18 cellular contexts compared by ENCODE assay signal in the genomic region with DNA sequence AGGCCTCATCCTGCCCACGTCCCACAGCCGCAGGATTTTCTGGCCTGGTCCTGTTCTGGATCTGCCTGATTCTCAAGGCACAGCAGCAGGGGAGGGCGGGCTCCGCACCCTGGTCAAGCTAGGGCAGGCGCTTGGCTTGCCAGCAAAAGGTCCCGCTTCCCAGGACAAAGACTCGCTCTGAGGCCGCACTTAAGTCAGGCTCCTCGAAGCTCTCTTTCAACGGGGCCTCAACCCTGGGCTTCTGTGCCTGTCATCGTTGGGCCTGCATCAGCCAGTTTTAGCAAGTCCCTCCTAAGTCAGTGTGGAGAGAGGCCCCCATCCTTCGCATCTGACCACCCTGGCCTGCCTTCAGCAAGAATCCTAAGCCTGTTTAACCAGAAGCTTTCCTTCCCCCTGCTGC.
DNase-seq lines count a peak whose midpoint lies in the region; FAIRE-seq and TF ChIP-seq lines count a peak whose summit lies in the region.
"Had no signal": no experiment of that assay in that cellular context is flagged by ENCODE, and none has a peak within 500 bp of the region (broad histone marks: within the 10 kb centered on the region; RNA-seq: fewer than 3 reads in every experiment).

No MANE protein-coding gene starts in this region.

- H3K23me2 ChIP-seq in H1 (ENCODE audit: low read depth, low read length), result no peaks in the 10 kb centered on the region

- no peak overlapping the region for H3K4me2 ChIP-seq in H1 (ENCODE audit: insufficient read depth in 1 of 2, low read depth in 2 of 2, low read length in 2 of 2)
- no peak overlapping the region for H3K4me2 ChIP-seq in mesendoderm (ENCODE audit: low read length)
- H3K4me2 ChIP-seq in neuronal stem cell (ENCODE audit: insufficient read depth, low read length, poor library complexity, severe bottlenecking), result no peak overlapping the region
- H3K4me2 ChIP-seq: A549 had no signal

- H3K36me3 ChIP-seq in H1 (ENCODE audit: control insufficient read depth in 2 of 4, insufficient read depth in 4 of 4, low read length in 3 of 4) (no peaks in the 10 kb centered on the region), mesendoderm (ENCODE audit: control insufficient read depth, insufficient read depth, low read length) (no peaks in the 10 kb centered on the region), neuronal stem cell (replicated peaks in 1 of 2; ENCODE audit: control insufficient read depth in 2 of 2, insufficient read depth in 2 of 2, low read length in 2 of 2) (no peaks in the 10 kb centered on the region)
- H3K36me3 ChIP-seq: BE2C had no signal

- H3K4ac ChIP-seq in H1 (replicated peaks; ENCODE audit: insufficient read length, low read depth, low read length) (no peak overlapping the region), mesendoderm (ENCODE audit: low read depth, low read length) (no peak overlapping the region), neuronal stem cell (ENCODE audit: low read length) (no peak overlapping the region)

- DNase-seq in H1 (ENCODE audit: low read depth in 1 of 2, low spot score in 2 of 2), result no peak
- peak; percentile 4 for DNase-seq in mesendoderm
- no peak for DNase-seq in neuronal stem cell (ENCODE audit: low spot score)
- DNase-seq in mucosa of gallbladder (ENCODE audit: low spot score), result no peak
- no peak for DNase-seq in activated CD4-positive, alpha-beta T cell treated with anti-CD3 and anti-CD28 coated beads, Interleukin-2, amount 10 ng/mL, durations not matched to agents 24 days and 14 days
- DNase-seq in progenitor cell of endocrine pancreas (ENCODE audit: low spot score, unreplicated experiment), result no peak
- DNase-seq: BE2C; CD4-positive, alpha-beta memory T cell; DMS153; DMS79 treated with DMSO at 0.1 percent for 48 hours; EL had no signal

- no peak overlapping the region for H3K56ac ChIP-seq in H1 (replicated peaks; ENCODE audit: insufficient read length, low read depth, low read length)
- H3K56ac ChIP-seq in mesendoderm (ENCODE audit: low read length), result no peak overlapping the region

- H3K4me1 ChIP-seq in H1 (replicated peaks in 1 of 4; ENCODE audit: control insufficient read depth in 3 of 4, insufficient read depth in 4 of 4, low read length in 3 of 4), result peaks cover 0 to 2% (median 0%) of the 10 kb centered on the region in 4 experiments; a peak in 2 of 7 replicates
- H3K4me1 ChIP-seq in mesendoderm (ENCODE audit: control insufficient read depth, low read depth, low read length), result no peaks in the 10 kb centered on the region
- H3K4me1 ChIP-seq in neuronal stem cell (ENCODE audit: control insufficient read depth in 2 of 2, insufficient read depth in 1 of 2, low read depth in 1 of 2, low read length in 2 of 2), result peaks cover 0 to 4% of the 10 kb centered on the region in 2 donors
- H3K4me1 ChIP-seq: A549, BE2C had no signal

- H2BK12ac ChIP-seq in H1 (ENCODE audit: low read depth, low read length) (no peak overlapping the region), neuronal stem cell (ENCODE audit: low read length) (no peak overlapping the region)

- H2AFZ ChIP-seq in H1 (ENCODE audit: low read length), result peak overlapping the region; percentile 62; the same call in 1 of the 2 replicates
- H2AFZ ChIP-seq in neuronal stem cell (ENCODE audit: low read length), result peak overlapping the region; percentile 59

- H3K23ac ChIP-seq in H1 (ENCODE audit: insufficient read length), result no peak overlapping the region
- no peak overlapping the region for H3K23ac ChIP-seq in mesendoderm (ENCODE audit: low read length)
- no peak overlapping the region for H3K23ac ChIP-seq in neuronal stem cell (ENCODE audit: low read depth, low read length, poor library complexity)

- peaks cover 11% of the 10 kb centered on the region for H3K4me1 Mint-ChIP-seq in activated CD4-positive, alpha-beta T cell treated with anti-CD3 and anti-CD28 coated beads, Interleukin-2, amount 10 ng/mL, durations not matched to agents 24 days and 14 days
- H3K4me1 Mint-ChIP-seq in progenitor cell of endocrine pancreas (ENCODE audit: low read depth), result no peaks in the 10 kb centered on the region

- TF ChIP-seq POLR2A in H1 (IDR thresholded peaks at IDR 0.05; ENCODE audit: control extremely low read depth in 1 of 2, low read depth in 2 of 2, low read length in 2 of 2), result no peak

- intact Hi-C loops in activated CD4-positive, alpha-beta T cell treated with anti-CD3 and anti-CD28 coated beads, Interleukin-2, amount 10 ng/mL, durations not matched to agents 24 days and 14 days (cut with micrococcal nuclease), result no loop called here

- no peak for TF ChIP-seq EP300 in H1 (IDR thresholded peaks at IDR 0.05; ENCODE audit: borderline replicate concordance in 1 of 2, low read depth in 2 of 2, low read length in 2 of 2)

- CTCF ChIA-PET in H1 (lab: Charles Lee; ENCODE audit: partially characterized antibody), result interaction anchor here (0.7 to 4.9 kb wide), 7 partner anchors 14 to 453 kb away, joined by 3 to 46 read pairs (median 4); a partner anchor contains a TSS

- peaks cover 2% of the 10 kb centered on the region for H3K27me3 Mint-ChIP-seq in activated CD4-positive, alpha-beta T cell treated with anti-CD3 and anti-CD28 coated beads, Interleukin-2, amount 10 ng/mL, durations not matched to agents 24 days and 14 days
- H3K27me3 Mint-ChIP-seq in progenitor cell of endocrine pancreas, result peaks cover 2% of the 10 kb centered on the region
- H3K27me3 Mint-ChIP-seq: CD4-positive, alpha-beta memory T cell had no signal

- no peaks in the 10 kb centered on the region for H3K79me2 ChIP-seq in H1 (ENCODE audit: control insufficient read depth in 1 of 2, insufficient read depth in 2 of 2, low read length in 2 of 2)
- H3K79me2 ChIP-seq in mesendoderm (ENCODE audit: control insufficient read depth, insufficient read depth, low read length), result no peaks in the 10 kb centered on the region

- H3K36me3 Mint-ChIP-seq in activated CD4-positive, alpha-beta T cell treated with anti-CD3 and anti-CD28 coated beads, Interleukin-2, amount 10 ng/mL, durations not matched to agents 24 days and 14 days (ENCODE audit: low read depth), result no peaks in the 10 kb centered on the region
- no peaks in the 10 kb centered on the region for H3K36me3 Mint-ChIP-seq in progenitor cell of endocrine pancreas (ENCODE audit: insufficient read depth)

- H2BK120ac ChIP-seq in H1 (replicated peaks; ENCODE audit: low read depth, low read length) (no peak overlapping the region), mesendoderm (ENCODE audit: low read depth, low read length) (no peak overlapping the region), neuronal stem cell (ENCODE audit: low read depth, low read length) (no peak overlapping the region)

- no peaks in the 10 kb centered on the region for H3K79me1 ChIP-seq in H1 (ENCODE audit: low read depth, low read length)
- no peaks in the 10 kb centered on the region for H3K79me1 ChIP-seq in mesendoderm (ENCODE audit: low read length)
- H3K79me1 ChIP-seq in neuronal stem cell (ENCODE audit: low read depth, low read length), result no peaks in the 10 kb centered on the region

- no peak overlapping the region for H3K4me3 ChIP-seq in H1 (ENCODE audit: extremely low read depth in 1 of 4, insufficient read depth in 2 of 4, low read depth in 3 of 4, low read length in 4 of 4)
- H3K4me3 ChIP-seq in mesendoderm (ENCODE audit: low read length), result no peak overlapping the region
- no peak overlapping the region for H3K4me3 ChIP-seq in neuronal stem cell (ENCODE audit: low read length in 2 of 2)
- H3K4me3 ChIP-seq: A549 had no signal

- H3K9ac ChIP-seq in H1 (replicated peaks in 1 of 4; ENCODE audit: extremely low read depth in 1 of 4, low read depth in 3 of 4, low read length in 3 of 4), result no peak overlapping the region; a peak in 1 of 7 replicates
- no peak overlapping the region for H3K9ac ChIP-seq in mesendoderm (ENCODE audit: low read length)
- no peak overlapping the region for H3K9ac ChIP-seq in neuronal stem cell (ENCODE audit: low read depth, low read length, poor library complexity)

- no peak overlapping the region for H4K91ac ChIP-seq in H1 (replicated peaks; ENCODE audit: insufficient read length, low read length)
- no peak overlapping the region for H4K91ac ChIP-seq in neuronal stem cell (ENCODE audit: low read depth, low read length, poor library complexity)

- no peak overlapping the region for H3K27ac Mint-ChIP-seq in activated CD4-positive, alpha-beta T cell treated with anti-CD3 and anti-CD28 coated beads, Interleukin-2, amount 10 ng/mL, durations not matched to agents 24 days and 14 days
- no peak overlapping the region for H3K27ac Mint-ChIP-seq in progenitor cell of endocrine pancreas
- H3K27ac Mint-ChIP-seq: CD4-positive, alpha-beta memory T cell had no signal

- no peak for TF ChIP-seq CTCF in H1 (IDR thresholded peaks at IDR 0.05; ENCODE audit: control extremely low read depth in 1 of 3, insufficient read depth in 1 of 3, low read depth in 1 of 3, low read length in 3 of 3)
- no peak for TF ChIP-seq CTCF in progenitor cell of endocrine pancreas (IDR thresholded peaks at IDR 0.05; ENCODE audit: unreplicated experiment)

- peak overlapping the region; percentile 48; the same call in 1 of the 2 replicates for H3K18ac ChIP-seq in H1 (ENCODE audit: extremely low read depth, low read length)
- no peak overlapping the region for H3K18ac ChIP-seq in mesendoderm (ENCODE audit: low read length)
- H3K18ac ChIP-seq in neuronal stem cell (ENCODE audit: low read length), result peak overlapping the region; percentile 62

- H2AK5ac ChIP-seq in H1 (ENCODE audit: low read depth, low read length), result no peak overlapping the region
- no peak overlapping the region for H2AK5ac ChIP-seq in mesendoderm (ENCODE audit: low read length)
- no peak overlapping the region for H2AK5ac ChIP-seq in neuronal stem cell (ENCODE audit: low read depth, low read length)

- H2BK15ac ChIP-seq in H1 (ENCODE audit: low read length), result no peak overlapping the region
- no peak overlapping the region for H2BK15ac ChIP-seq in mesendoderm (replicated peaks; ENCODE audit: low read depth)
- H2BK15ac ChIP-seq in neuronal stem cell (ENCODE audit: low read length), result no peak overlapping the region

- no peaks in the 10 kb centered on the region for H4K20me1 ChIP-seq in H1 (replicated peaks in 1 of 2; ENCODE audit: control insufficient read depth in 1 of 2, insufficient read depth in 2 of 2, low read length in 2 of 2)

- H4K5ac ChIP-seq in H1 (ENCODE audit: insufficient read length, low read depth, low read length) (no peak overlapping the region), mesendoderm (ENCODE audit: low read length) (no peak overlapping the region)

- POLR2A ChIA-PET in H1 (lab: Charles Lee; ENCODE audit: partially characterized antibody), result no interaction called here

- no peak for FAIRE-seq in H1 (lab: Jason Lieb, UNC)
- FAIRE-seq: A549, G401.6, GM12891, H54, HepG2, HTR-8/SVneo had no signal

- no peak overlapping the region for H3K27ac ChIP-seq in H1 (ENCODE audit: low read depth, low read length)
- no peak overlapping the region for H3K27ac ChIP-seq in mesendoderm (ENCODE audit: low read depth, low read length)
- H3K27ac ChIP-seq in neuronal stem cell (replicated peaks; ENCODE audit: low read length), result no peak overlapping the region
- H3K27ac ChIP-seq: A549, C4-2B had no signal

- no peak overlapping the region for H2BK5ac ChIP-seq in H1 (ENCODE audit: low read depth, low read length)
- H2BK5ac ChIP-seq in mesendoderm (ENCODE audit: low read length), result no peak overlapping the region
- no peak overlapping the region for H2BK5ac ChIP-seq in neuronal stem cell (ENCODE audit: low read length)

- H4K8ac ChIP-seq in H1 (ENCODE audit: extremely low read depth, insufficient read depth, low read length) (no peak overlapping the region), mesendoderm (ENCODE audit: low read depth, low read length) (no peak overlapping the region), neuronal stem cell (ENCODE audit: low read depth, low read length) (no peak overlapping the region)

- WGBS in H1 (ENCODE audit: extremely low coverage in 1 of 2, insufficient coverage in 1 of 2, insufficient read length in 1 of 2, insufficient replicate concordance in 2 of 2, low coverage in 1 of 2, low lambda C conversion rate in 2 of 2, missing lambda C conversion rate in 1 of 2), 2 experiments, result 83% methylated on average over 12 of the region's 12 CpGs; no CpG with 5 or more reads in 1 of the 2 experiments
- WGBS in mesendoderm (ENCODE audit: extremely low coverage, insufficient coverage, low lambda C conversion rate), result no CpG with 5 or more reads among the region's 12 CpGs
- WGBS in neuronal stem cell (ENCODE audit: extremely low coverage in 2 of 2, insufficient read length in 2 of 2, insufficient replicate concordance in 1 of 2), 2 donors, result no CpG with 5 or more reads among the region's 12 CpGs

- H3K14ac ChIP-seq in H1 (ENCODE audit: insufficient read length), result no peak overlapping the region
- H3K14ac ChIP-seq in neuronal stem cell (ENCODE audit: low read length), result no peak overlapping the region

- H3K27me3 ChIP-seq in H1 (replicated peaks in 1 of 4; ENCODE audit: control insufficient read depth in 3 of 4, extremely low read depth in 1 of 4, insufficient read depth in 3 of 4, low read length in 3 of 4) (no peaks in the 10 kb centered on the region), mesendoderm (ENCODE audit: insufficient read depth, low read length, poor library complexity) (no peaks in the 10 kb centered on the region), neuronal stem cell (ENCODE audit: control insufficient read depth in 3 of 3, insufficient read depth in 3 of 3, low read depth in 1 of 3, low read length in 3 of 3) (no peaks in the 10 kb centered on the region)
- H3K27me3 ChIP-seq: BE2C had no signal

- H3K4me3 Mint-ChIP-seq in activated CD4-positive, alpha-beta T cell treated with anti-CD3 and anti-CD28 coated beads, Interleukin-2, amount 10 ng/mL, durations not matched to agents 24 days and 14 days, result no peak overlapping the region
- no peak overlapping the region for H3K4me3 Mint-ChIP-seq in progenitor cell of endocrine pancreas (ENCODE audit: low read depth)
- H3K4me3 Mint-ChIP-seq: CD4-positive, alpha-beta memory T cell had no signal

- no peak overlapping the region for H2BK20ac ChIP-seq in H1 (ENCODE audit: low read length)

- H3K9me3 ChIP-seq in H1 (ENCODE audit: insufficient read depth in 2 of 2, low read depth in 1 of 2, low read length in 1 of 2) (0 out of 4 replicates have a peak, but pooled peaks cover 0 to 4% of the 10 kb centered on the region in 2 experiments), neuronal stem cell (replicated peaks in 1 of 2; ENCODE audit: control insufficient read depth in 2 of 2, insufficient read depth in 1 of 2, low read depth in 1 of 2, low read length in 2 of 2) (no peaks in the 10 kb centered on the region)
- H3K9me3 ChIP-seq: A549, BE2C had no signal

- H3K9me3 Mint-ChIP-seq in activated CD4-positive, alpha-beta T cell treated with anti-CD3 and anti-CD28 coated beads, Interleukin-2, amount 10 ng/mL, durations not matched to agents 24 days and 14 days, result peaks cover 4% of the 10 kb centered on the region
- peaks cover 8% of the 10 kb centered on the region for H3K9me3 Mint-ChIP-seq in progenitor cell of endocrine pancreas (ENCODE audit: low read depth)

- no peak for TF ChIP-seq RAD21 in H1 (IDR thresholded peaks at IDR 0.05 in 1 of 2, conservative IDR thresholded peaks at IDR 0.05 in 1 of 2; ENCODE audit: low read depth in 2 of 2, low read length in 2 of 2)
